28 cellular contexts compared by ENCODE assay signal in the genomic region with DNA sequence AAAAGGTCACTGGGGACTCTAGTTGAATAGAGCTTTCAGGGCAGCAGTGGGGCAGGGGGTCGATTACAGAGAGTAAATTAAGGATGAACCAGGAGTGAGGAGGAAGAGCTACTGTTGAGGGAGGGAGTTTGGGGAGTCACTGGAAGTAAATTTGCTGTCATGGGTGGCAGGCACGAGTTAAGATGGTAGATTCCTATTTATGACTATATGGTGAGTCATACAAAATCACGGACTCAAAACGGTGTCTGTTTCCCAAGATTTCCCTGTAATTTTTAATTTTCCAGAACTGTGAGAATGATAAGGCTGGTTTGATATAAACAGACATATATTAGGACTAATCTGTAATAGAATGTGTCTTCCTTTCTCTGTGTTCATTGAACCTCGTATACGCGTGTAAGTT.
DNase-seq lines count a peak whose midpoint lies in the region; ATAC-seq, FAIRE-seq and TF ChIP-seq lines count a peak whose summit lies in the region.
"Had no signal": no experiment of that assay in that cellular context is flagged by ENCODE, and none has a peak within 500 bp of the region (broad histone marks: within the 10 kb centered on the region; RNA-seq: fewer than 3 reads in every experiment).

No MANE protein-coding gene starts in this region.

- H3K27ac Mint-ChIP-seq in effector memory CD8-positive, alpha-beta T cell = no peak overlapping the region
- H3K27ac Mint-ChIP-seq: activated naive CD4-positive, alpha-beta T cell treated with anti-CD3 and anti-CD28 coated beads for 36 hours; CD4-positive, alpha-beta T cell; WTC11 had no signal

- FAIRE-seq in A549 (lab: Jason Lieb, UNC) = no peak
- FAIRE-seq: colon, endometrium, HepG2 had no signal

- in situ Hi-C loops in brain microvascular endothelial cell (cut with HindIII; ENCODE audit: low pct_ligation_motif_present, low sequenced_read_pairs) = no loop called here

- TF ChIP-seq CTCF in A549 (IDR thresholded peaks at IDR 0.05) = no peak
- TF ChIP-seq CTCF in right atrium auricular region (IDR thresholded peaks at IDR 0.05) = no peak
- TF ChIP-seq CTCF in brain microvascular endothelial cell (IDR thresholded peaks at IDR 0.05; ENCODE audit: low read depth, low read length, missing control alignments) = no peak

- H3K4me1 ChIP-seq in A549 (no peaks in the 10 kb centered on the region), right atrium auricular region (no peaks in the 10 kb centered on the region), right cardiac atrium (ENCODE audit: control insufficient read depth, insufficient read depth, low read length) (no peaks in the 10 kb centered on the region)
- H3K4me1 ChIP-seq: ascending aorta, left lung, prostate gland, SJCRH30, spleen, upper lobe of right lung had no signal

- ATAC-seq in A549 = no peak
- no peak for ATAC-seq in right cardiac atrium
- ATAC-seq in effector memory CD8-positive, alpha-beta T cell (replicated peaks) = no peak
- ATAC-seq: HepG2, left lung, upper lobe of right lung had no signal

- TF ChIP-seq EP300 in A549 (IDR thresholded peaks at IDR 0.05) = no peak

- H3K9me3 ChIP-seq in A549 (no peaks in the 10 kb centered on the region), right atrium auricular region (peaks cover 0 to 7% of the 10 kb centered on the region in 2 donors), right cardiac atrium (ENCODE audit: control insufficient read depth, low read length) (no peaks in the 10 kb centered on the region)
- H3K9me3 ChIP-seq: ascending aorta, prostate gland, SJCRH30, upper lobe of right lung had no signal

- no peaks in the 10 kb centered on the region for H3K36me3 Mint-ChIP-seq in effector memory CD8-positive, alpha-beta T cell (ENCODE audit: insufficient read depth)
- H3K36me3 Mint-ChIP-seq: WTC11 had no signal

- H3K4me3 ChIP-seq in A549 (no peak overlapping the region), right atrium auricular region (no peak overlapping the region), brain microvascular endothelial cell (ENCODE audit: low read depth, low read length) (no peak overlapping the region), right cardiac atrium (ENCODE audit: low read length) (no peak overlapping the region)
- H3K4me3 ChIP-seq: ascending aorta, left lung, prostate gland, SJCRH30, spleen, upper lobe of right lung had no signal

- peaks cover 14 to 23% of the 10 kb centered on the region in 2 donors for H3K9me3 Mint-ChIP-seq in effector memory CD8-positive, alpha-beta T cell

- DNase-seq in A549 (ENCODE audit: low read depth in 1 of 2, low spot score in 1 of 2) = peak; percentile 5 to 8
- DNase-seq in HS-5 (ENCODE audit: low read depth) = peak; percentile 64
- peak; percentile 1 for DNase-seq in astrocyte of the hippocampus (ENCODE audit: low read depth, low spot score)
- DNase-seq in iris pigment epithelial cell (ENCODE audit: low read depth) = peak; percentile 16
- DNase-seq in right atrium auricular region (ENCODE audit: low spot score) = no peak
- DNase-seq in brain microvascular endothelial cell = no peak
- no peak for DNase-seq in right cardiac atrium
- DNase-seq in effector memory CD8-positive, alpha-beta T cell = no peak
- DNase-seq: activated CD4-positive, alpha-beta T cell treated with anti-CD3 and anti-CD28 coated beads, Interleukin-2, amount 50 U/mL, for 48 hours; activated naive CD4-positive, alpha-beta T cell treated with anti-CD3 and anti-CD28 coated beads for 36 hours; CD4-positive, alpha-beta T cell; DMS79 treated with DMSO at 0.1 percent for 48 hours; left lung; NCI-H146; NCI-H2171 treated with DMSO at 0.1 percent for 48 hours; NCI-H748 treated with DMSO at 0.1 percent for 48 hours; OCI-M1; SJCRH30; spleen; stimulated activated CD4-positive, alpha-beta T cell treated with anti-CD3 and anti-CD28 coated beads, Interleukin-4, amount 100 ng/mL, for 4 hours; T-helper 2 cell; upper lobe of right lung had no signal

- 0 out of 6 replicates have a peak overlapping the region, but pooled peaks of 1 of the 2 experiments have one; percentile 13 for H3K27ac ChIP-seq in A549
- no peak overlapping the region for H3K27ac ChIP-seq in right atrium auricular region
- no peak overlapping the region for H3K27ac ChIP-seq in brain microvascular endothelial cell
- H3K27ac ChIP-seq in right cardiac atrium (ENCODE audit: low read length) = no peak overlapping the region
- H3K27ac ChIP-seq: ascending aorta, left lung, prostate gland, SJCRH30, spleen, upper lobe of right lung had no signal

- WGBS in A549 (ENCODE audit: missing lambda C conversion rate) = 40% methylated on average over 7 of the region's 7 CpGs
- WGBS in right cardiac atrium = 84% methylated on average over 7 of the region's 7 CpGs

- POLR2A ChIA-PET in A549 (lab: Yijun Ruan, JAX) = no interaction called here

- CTCF ChIA-PET in A549 (lab: Yijun Ruan, JAX) = no interaction called here

- H3K4me1 Mint-ChIP-seq in effector memory CD8-positive, alpha-beta T cell (ENCODE audit: low read depth in 2 of 2) = no peaks in the 10 kb centered on the region
- H3K4me1 Mint-ChIP-seq: WTC11 had no signal

- TF ChIP-seq RAD21 in A549 (conservative IDR thresholded peaks at IDR 0.05 in 1 of 2, IDR thresholded peaks at IDR 0.05 in 1 of 2) = no peak

- no peak overlapping the region for H3K4me2 ChIP-seq in A549

- H3K27me3 ChIP-seq in right atrium auricular region = no peaks in the 10 kb centered on the region
- H3K27me3 ChIP-seq in brain microvascular endothelial cell (replicated peaks) = no peaks in the 10 kb centered on the region
- H3K27me3 ChIP-seq in right cardiac atrium (ENCODE audit: control insufficient read depth, insufficient read depth) = no peaks in the 10 kb centered on the region
- H3K27me3 ChIP-seq: ascending aorta, left lung, SJCRH30, spleen, upper lobe of right lung had no signal

- intact Hi-C loops in right cardiac atrium (cut with DNase I) = no loop called here

- H3K27me3 Mint-ChIP-seq in effector memory CD8-positive, alpha-beta T cell = no peaks in the 10 kb centered on the region
- H3K27me3 Mint-ChIP-seq: CD4-positive, alpha-beta T cell had no signal

- TF ChIP-seq POLR2A in A549 (IDR thresholded peaks at IDR 0.05; ENCODE audit: low read length) = no peak

- no peak overlapping the region for H3K4me3 Mint-ChIP-seq in effector memory CD8-positive, alpha-beta T cell
- H3K4me3 Mint-ChIP-seq: activated naive CD4-positive, alpha-beta T cell treated with anti-CD3 and anti-CD28 coated beads for 36 hours; CD4-positive, alpha-beta T cell; WTC11 had no signal

- H3K36me3 ChIP-seq in right atrium auricular region = no peaks in the 10 kb centered on the region
- no peaks in the 10 kb centered on the region for H3K36me3 ChIP-seq in brain microvascular endothelial cell (replicated peaks)
- H3K36me3 ChIP-seq: ascending aorta, left lung, prostate gland, SJCRH30, spleen, upper lobe of right lung had no signal

TF ChIP-seq in A549, 52 proteins besides CTCF, POLR2A, EP300 and RAD21:
- TF ChIP-seq POLR2AphosphoS2 (conservative IDR thresholded peaks at IDR 0.05; ENCODE audit: low read length) (no peak), FOSL2 (IDR thresholded peaks at IDR 0.05) (no peak), FOSL2 (CRISPR knock-in tag; IDR thresholded peaks at IDR 0.05) (peak; percentile 63), HOXA7 (CRISPR knock-in tag; IDR thresholded peaks at IDR 0.05) (no peak), RCOR1 (IDR thresholded peaks at IDR 0.05; ENCODE audit: low read depth, low read length) (no peak), RNF2 (IDR thresholded peaks at IDR 0.05; ENCODE audit: borderline replicate concordance, low read depth) (no peak), HOXB13 (CRISPR knock-in tag; IDR thresholded peaks at IDR 0.05; ENCODE audit: low read depth) (no peak), CBX2 (IDR thresholded peaks at IDR 0.05; ENCODE audit: borderline replicate concordance, low read depth) (no peak)
- TF ChIP-seq, protein P1, sequence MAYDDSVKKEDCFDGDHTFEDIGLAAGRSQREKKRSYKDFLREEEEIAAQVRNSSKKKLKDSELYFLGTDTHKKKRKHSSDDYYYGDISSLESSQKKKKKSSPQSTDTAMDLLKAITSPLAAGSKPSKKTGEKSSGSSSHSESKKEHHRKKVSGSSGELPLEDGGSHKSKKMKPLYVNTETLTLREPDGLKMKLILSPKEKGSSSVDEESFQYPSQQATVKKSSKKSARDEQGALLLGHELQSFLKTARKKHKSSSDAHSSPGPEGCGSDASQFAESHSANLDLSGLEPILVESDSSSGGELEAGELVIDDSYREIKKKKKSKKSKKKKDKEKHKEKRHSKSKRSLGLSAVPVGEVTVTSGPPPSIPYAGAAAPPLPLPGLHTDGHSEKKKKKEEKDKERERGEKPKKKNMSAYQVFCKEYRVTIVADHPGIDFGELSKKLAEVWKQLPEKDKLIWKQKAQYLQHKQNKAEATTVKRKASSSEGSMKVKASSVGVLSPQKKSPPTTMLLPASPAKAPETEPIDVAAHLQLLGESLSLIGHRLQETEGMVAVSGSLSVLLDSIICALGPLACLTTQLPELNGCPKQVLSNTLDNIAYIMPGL (CRISPR knock-in tag; IDR thresholded peaks at IDR 0.05; ENCODE audit: borderline replicate concordance) = no peak

Comparison
In these comparisons a context has a peak if more than half of its experiments do, and no peak if none do; other contexts are left out.
1. DNase-seq: peak in A549 (2 of 2), HS-5 (single experiment), astrocyte of the hippocampus (single experiment) and iris pigment epithelial cell (single experiment); none in right atrium auricular region (single experiment), brain microvascular endothelial cell (single experiment), right cardiac atrium (0 of 3) and effector memory CD8-positive, alpha-beta T cell (0 of 3).